In genomic region chr16:84040823-84041391, GRCh38 we compare ENCODE assay signal across 16 cellular contexts. TPM values are rescaled to one million over a fixed set of nuclear protein-coding genes. Genes with fewer than 3 reads are reported as not detected.
A peak's percentile ranks its signal among the peaks of the same experiment; 100 is the strongest.
DNase-seq lines count a peak whose midpoint lies in the region; ATAC-seq and TF ChIP-seq lines count a peak whose summit lies in the region.
"Had no signal": no experiment of that assay in that cellular context is flagged by ENCODE, and none has a peak within 500 bp of the region (broad histone marks: within the 10 kb centered on the region; RNA-seq: fewer than 3 reads in every experiment).

No MANE protein-coding gene starts in this region.

- no peak for TF ChIP-seq CTCF in BJ (IDR thresholded peaks at IDR 0.05; ENCODE audit: insufficient read depth, low read depth, low read length)
- no peak for TF ChIP-seq CTCF in HFFc6 (IDR thresholded peaks at IDR 0.05)
- no peak for TF ChIP-seq CTCF in breast epithelium (IDR thresholded peaks at IDR 0.05)

- intact Hi-C loops in breast epithelium (cut with DNase I; ENCODE audit: low total_unique reads), result loop anchor here (1.0 to 10.0 kb wide), 3 partner anchors 20 to 1651 kb away; no protein-coding TSS in a partner anchor

- H2BK5ac ChIP-seq in neuronal stem cell (ENCODE audit: low read length), result no peak overlapping the region

- H3K4me1 Mint-ChIP-seq in HFFc6 (ENCODE audit: low read depth), result peaks cover 5% of the 10 kb centered on the region; the same call in 1 of the 2 replicates
- H3K4me1 Mint-ChIP-seq: activated CD4-positive, alpha-beta memory T cell treated with anti-CD3 and anti-CD28 coated beads, Interleukin-2, amount 10 ng/mL, durations not matched to agents 7 days and 5 days had no signal

- no peak overlapping the region for H3K4ac ChIP-seq in neuronal stem cell (ENCODE audit: low read length)

- H3K4me2 ChIP-seq in neuronal stem cell (ENCODE audit: insufficient read depth, low read length, poor library complexity, severe bottlenecking), result no peak overlapping the region

- no peak overlapping the region for H4K91ac ChIP-seq in neuronal stem cell (ENCODE audit: low read depth, low read length, poor library complexity)

- H3K27ac Mint-ChIP-seq in HFFc6, result no peak overlapping the region
- H3K27ac Mint-ChIP-seq: activated CD4-positive, alpha-beta memory T cell treated with anti-CD3 and anti-CD28 coated beads, Interleukin-2, amount 10 ng/mL, durations not matched to agents 7 days and 5 days; stimulated activated memory B cell treated with anti-CD40 and anti-IgM and Interleukin-4, amounts not matched to agents 10 μg/mL and 1 μg/mL and 100 μg/mL, for 72 hours; T-helper 1 cell treated with Interleukin-12 subunit alpha and Interleukin-12 subunit beta and Interleukin-4 antibody, amounts not matched to agents 30 μg/mL and 1 μg/mL, for 36 hours had no signal

- H3K4me1 ChIP-seq in breast epithelium (no peaks in the 10 kb centered on the region), neuronal stem cell (ENCODE audit: control insufficient read depth in 2 of 2, insufficient read depth in 1 of 2, low read depth in 1 of 2, low read length in 2 of 2) (peaks cover 17 to 29% of the 10 kb centered on the region in 2 donors)

- no peak overlapping the region for H2AFZ ChIP-seq in neuronal stem cell (ENCODE audit: low read length)

- no peak overlapping the region for H2BK120ac ChIP-seq in neuronal stem cell (ENCODE audit: low read depth, low read length)

- peak overlapping the region; percentile 2 for H2AK5ac ChIP-seq in neuronal stem cell (ENCODE audit: low read depth, low read length)

- H3K27me3 Mint-ChIP-seq in HFFc6 (ENCODE audit: insufficient read depth), result peaks cover 58% of the 10 kb centered on the region

- CTCF ChIA-PET in BJ (lab: Yijun Ruan, JAX), result interaction anchor here (1.4 to 6.6 kb wide), 6 partner anchors 14 to 87 kb away, joined by 4 to 34 read pairs (median 6); partner anchors contain the start of gene OSGIN1

- WGBS in neuronal stem cell (ENCODE audit: extremely low coverage in 2 of 2, insufficient read length in 2 of 2, insufficient replicate concordance in 1 of 2), 2 donors, result no CpG with 5 or more reads among the region's 26 CpGs

- H3K18ac ChIP-seq in neuronal stem cell (ENCODE audit: low read length), result no peak overlapping the region

- no peak overlapping the region for H4K8ac ChIP-seq in neuronal stem cell (ENCODE audit: low read depth, low read length)

- H3K9ac ChIP-seq in neuronal stem cell (ENCODE audit: low read depth, low read length, poor library complexity), result no peak overlapping the region

- peaks cover 6% of the 10 kb centered on the region for H3K36me3 Mint-ChIP-seq in HFFc6 (ENCODE audit: low read depth)
- H3K36me3 Mint-ChIP-seq: stimulated activated memory B cell treated with anti-CD40 and anti-IgM and Interleukin-4, amounts not matched to agents 10 μg/mL and 1 μg/mL and 100 μg/mL, for 72 hours had no signal

- no peak overlapping the region for H3K4me3 Mint-ChIP-seq in HFFc6
- H3K4me3 Mint-ChIP-seq: activated CD4-positive, alpha-beta memory T cell treated with anti-CD3 and anti-CD28 coated beads, Interleukin-2, amount 10 ng/mL, durations not matched to agents 7 days and 5 days; neural crest cell; stimulated activated memory B cell treated with anti-CD40 and anti-IgM and Interleukin-4, amounts not matched to agents 10 μg/mL and 1 μg/mL and 100 μg/mL, for 72 hours; T-helper 1 cell treated with Interleukin-12 subunit alpha and Interleukin-12 subunit beta and Interleukin-4 antibody, amounts not matched to agents 30 μg/mL and 1 μg/mL, for 36 hours had no signal

- peak overlapping the region; percentile 29 for H2BK15ac ChIP-seq in neuronal stem cell (ENCODE audit: low read length)

- peaks cover 2% of the 10 kb centered on the region for H3K9me3 Mint-ChIP-seq in HFFc6

- H3K79me1 ChIP-seq in neuronal stem cell (ENCODE audit: low read depth, low read length), result no peaks in the 10 kb centered on the region

- H3K14ac ChIP-seq in neuronal stem cell (ENCODE audit: low read length), result no peak overlapping the region

- no peak overlapping the region for H2BK12ac ChIP-seq in neuronal stem cell (ENCODE audit: low read length)

- no peak overlapping the region for H3K4me3 ChIP-seq in BJ (ENCODE audit: low read depth, low read length)
- H3K4me3 ChIP-seq in breast epithelium, result no peak overlapping the region
- no peak overlapping the region for H3K4me3 ChIP-seq in neuronal stem cell (ENCODE audit: low read length in 2 of 2)

- peak; percentile 45 for DNase-seq in BJ (ENCODE audit: low read depth)
- peak; percentile 43 for DNase-seq in HFFc6
- DNase-seq in breast epithelium (ENCODE audit: low spot score in 2 of 2), result peak; percentile 53 to 64
- no peak for DNase-seq in neuronal stem cell (ENCODE audit: low spot score)
- DNase-seq in activated CD4-positive, CD25-positive, alpha-beta regulatory T cell treated with anti-CD3 and anti-CD28 coated beads, Interleukin-2, amount 50 U/mL, for 72 hours, result no peak
- DNase-seq in activated effector memory CD4-positive, alpha-beta T cell treated with Interleukin-2 at 50 U/mL for 16 hours, result no peak
- no peak for DNase-seq in iPS-NIHi11 (ENCODE audit: low spot score)
- DNase-seq: activated CD4-positive, alpha-beta memory T cell treated with anti-CD3 and anti-CD28 coated beads, Interleukin-2, amount 10 ng/mL, durations not matched to agents 7 days and 5 days; activated naive CD4-positive, alpha-beta T cell; left cardiac atrium; NCI-H774; stimulated activated CD4-positive, alpha-beta T cell treated with anti-CD3 and anti-CD28 coated beads, Interleukin-2, amount 100 ng/mL, for 24 hours had no signal

- no peak overlapping the region for H3K23ac ChIP-seq in neuronal stem cell (ENCODE audit: low read depth, low read length, poor library complexity)

- POLR2A ChIA-PET in BJ (lab: Charles Lee), result no interaction called here

- no peak overlapping the region for H3K27ac ChIP-seq in breast epithelium
- no peak overlapping the region for H3K27ac ChIP-seq in neuronal stem cell (replicated peaks; ENCODE audit: low read length)

- no peak for ATAC-seq in GM18498 (IDR thresholded peaks at IDR 0.05; ENCODE audit: unreplicated experiment)
- ATAC-seq: stimulated activated memory B cell treated with anti-CD40 and anti-IgM and Interleukin-4, amounts not matched to agents 10 μg/mL and 1 μg/mL and 100 μg/mL, for 72 hours had no signal

- peaks cover 0 to 3% of the 10 kb centered on the region in 2 donors for H3K9me3 ChIP-seq in breast epithelium
- peaks cover 2 to 3% of the 10 kb centered on the region in 2 donors for H3K9me3 ChIP-seq in neuronal stem cell (replicated peaks in 1 of 2; ENCODE audit: control insufficient read depth in 2 of 2, insufficient read depth in 1 of 2, low read depth in 1 of 2, low read length in 2 of 2)

- no peaks in the 10 kb centered on the region for H3K36me3 ChIP-seq in BJ (ENCODE audit: control insufficient read depth, insufficient read depth, low read length)
- H3K36me3 ChIP-seq in breast epithelium, result no peaks in the 10 kb centered on the region
- H3K36me3 ChIP-seq in neuronal stem cell (replicated peaks in 1 of 2; ENCODE audit: control insufficient read depth in 2 of 2, insufficient read depth in 2 of 2, low read length in 2 of 2), result no peaks in the 10 kb centered on the region

- H3K27me3 ChIP-seq in BJ (ENCODE audit: control insufficient read depth, insufficient read depth, low read length), result peaks cover 35% of the 10 kb centered on the region
- H3K27me3 ChIP-seq in breast epithelium, result peaks cover 0 to 5% of the 10 kb centered on the region in 2 donors
- no peaks in the 10 kb centered on the region for H3K27me3 ChIP-seq in neuronal stem cell (ENCODE audit: control insufficient read depth in 3 of 3, insufficient read depth in 3 of 3, low read depth in 1 of 3, low read length in 3 of 3)

- no peak for TF ChIP-seq POLR2A in breast epithelium (IDR thresholded peaks at IDR 0.05)

RNA-seq across cellular contexts. Expression of gene SLC38A8, which starts 1.7 kb away (rescaled TPM):
- not detected in 2 replicates for polyA plus RNA-seq in BJ (2011; rRNA removed)
- not detected in 2 replicates for polyA minus RNA-seq in BJ (2011; rRNA and poly(A)+ RNA removed)
- not detected for total RNA-seq in HFFc6 (2021; fragmentation: NEBNext Ultra II Directional; extraction: Animal tissue kit (Norgen Biotek cat#: 25700))
- not detected for total RNA-seq in breast epithelium
- polyA plus RNA-seq in neuronal stem cell (2013, experiment 1 of 2), result 0.32 TPM
- polyA plus RNA-seq in neuronal stem cell (2013, experiment 2 of 2), result 0.18 TPM
- total RNA-seq: activated CD4-positive, alpha-beta memory T cell treated with anti-CD3 and anti-CD28 coated beads, Interleukin-2, amount 10 ng/mL, durations not matched to agents 7 days and 5 days; left cardiac atrium; neural crest cell had no signal

Comparison
In these comparisons a context has a peak if more than half of its experiments do, and no peak if none do; other contexts are left out.
1. DNase-seq: peak in BJ (single experiment), HFFc6 (single experiment) and breast epithelium (2 of 2); none in neuronal stem cell (single experiment), activated CD4-positive, CD25-positive, alpha-beta regulatory T cell treated with anti-CD3 and anti-CD28 coated beads, Interleukin-2, amount 50 U/mL, for 72 hours (single experiment), activated effector memory CD4-positive, alpha-beta T cell treated with Interleukin-2 at 50 U/mL for 16 hours (single experiment) and iPS-NIHi11 (single experiment).